ENCODE assay signal across 8 cellular contexts in the genomic region with DNA sequence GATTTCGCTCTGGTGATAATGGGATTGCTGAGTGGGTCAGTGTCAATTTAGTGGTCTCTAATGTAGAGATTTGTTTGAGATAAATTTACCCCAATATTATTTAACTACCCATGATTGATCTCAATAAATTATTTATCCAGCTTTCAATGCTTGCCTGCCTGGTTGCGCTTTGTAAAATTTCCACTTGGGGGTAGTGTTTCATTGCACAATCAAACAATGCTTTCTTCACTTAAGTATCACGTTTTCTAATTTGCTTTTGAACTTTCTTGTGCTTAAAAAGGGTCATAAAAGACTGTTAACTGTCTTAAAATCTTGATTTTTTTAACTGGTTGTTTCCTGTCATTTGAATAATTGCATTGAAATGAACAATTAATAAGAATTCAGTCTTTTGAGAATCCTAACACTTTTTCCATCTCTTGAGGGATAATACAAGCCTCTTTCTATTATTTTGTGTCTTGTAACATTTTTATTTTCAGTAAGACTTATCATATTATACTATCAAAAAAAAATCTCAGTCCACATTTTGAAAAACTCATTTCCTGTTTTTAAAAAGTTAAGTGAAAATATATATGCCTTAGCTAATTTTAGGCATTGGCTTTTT. TPM values are rescaled to one million over a fixed set of nuclear protein-coding genes. Genes with fewer than 3 reads are reported as not detected.
A peak's percentile ranks its signal among the peaks of the same experiment; 100 is the strongest.
DNase-seq lines count a peak whose midpoint lies in the region; ATAC-seq, FAIRE-seq and TF ChIP-seq lines count a peak whose summit lies in the region.

No MANE protein-coding gene starts in this region.

- DNase-seq in uterus (no peak), activated gamma-delta T cell (lab: John Stamatoyannopoulos, UW) (no peak), left cardiac atrium (no peak)

- H3K9me2 ChIP-seq in DOHH2 (replicated peaks; ENCODE audit: control insufficient read depth, low read length): no peaks in the 10 kb centered on the region

- ATAC-seq in GM19035 (IDR thresholded peaks at IDR 0.05; ENCODE audit: unreplicated experiment) (peak; percentile 63), HG03457 (IDR thresholded peaks at IDR 0.05; ENCODE audit: unreplicated experiment) (peak; percentile 33), left cardiac atrium (no peak)

- intact Hi-C loops in uterus (cut with DNase I; ENCODE audit: low total_unique reads) (no loop called here), left cardiac atrium (cut with DNase I) (no loop called here)

- H3K36me3 ChIP-seq in DOHH2 (ENCODE audit: control insufficient read depth, low read length): no peaks in the 10 kb centered on the region
- H3K36me3 ChIP-seq in iPS-20b (ENCODE audit: insufficient read depth, low read depth, low read length): peaks cover 51% of the 10 kb centered on the region
- H3K36me3 ChIP-seq in uterus: no peaks in the 10 kb centered on the region

- H3K79me2 ChIP-seq in DOHH2 (ENCODE audit: control insufficient read depth, low read length): no peaks in the 10 kb centered on the region; the same call in 1 of the 2 replicates

- H3K9ac ChIP-seq in iPS-20b (ENCODE audit: low read depth, low read length): no peak overlapping the region; the same call in 1 of the 2 replicates

- TF ChIP-seq CTCF in DOHH2 (IDR thresholded peaks at IDR 0.05; ENCODE audit: low read depth, low read length, poor library complexity, severe bottlenecking) (peak; percentile 82), uterus (IDR thresholded peaks at IDR 0.05) (peak; percentile 17 to 57 (median 47))

- no peaks in the 10 kb centered on the region for H3K27me3 ChIP-seq in DOHH2 (ENCODE audit: control insufficient read depth, low read length)
- H3K27me3 ChIP-seq in iPS-20b (ENCODE audit: insufficient read depth, low read length): no peaks in the 10 kb centered on the region
- H3K27me3 ChIP-seq in uterus: no peaks in the 10 kb centered on the region

- no peak overlapping the region for H3K4me2 ChIP-seq in DOHH2 (ENCODE audit: low read length)

- H4K20me1 ChIP-seq in DOHH2 (ENCODE audit: control insufficient read depth, insufficient read depth, low read depth, low read length): no peaks in the 10 kb centered on the region

- H3K4me3 ChIP-seq in DOHH2 (ENCODE audit: low read length) (no peak overlapping the region), iPS-20b (ENCODE audit: low read length) (peak overlapping the region; percentile 36), uterus (no peak overlapping the region)

- peak; percentile 43 for FAIRE-seq in TTC549 (lab: Jason Lieb, UNC)

- H3K9me3 ChIP-seq in DOHH2 (ENCODE audit: control insufficient read depth, insufficient read depth, low read length) (no peaks in the 10 kb centered on the region), iPS-20b (ENCODE audit: insufficient read depth, low read depth, low read length) (peaks cover 9% of the 10 kb centered on the region), uterus (peaks cover 0 to 15% of the 10 kb centered on the region in 2 donors)

- H3K27ac ChIP-seq in DOHH2 (ENCODE audit: low read depth, low read length) (no peak overlapping the region), iPS-20b (ENCODE audit: low read length) (no peak overlapping the region), uterus (no peak overlapping the region)

- H3K4me1 ChIP-seq in DOHH2 (ENCODE audit: control insufficient read depth, low read length) (no peaks in the 10 kb centered on the region), iPS-20b (ENCODE audit: insufficient read depth, low read length) (peaks cover 13% of the 10 kb centered on the region; the same call in 1 of the 2 replicates), uterus (no peaks in the 10 kb centered on the region)

- H3F3A ChIP-seq in DOHH2 (ENCODE audit: control insufficient read depth, insufficient read depth): no peaks in the 10 kb centered on the region

- no peak for TF ChIP-seq POLR2A in uterus (IDR thresholded peaks at IDR 0.05)

RNA-seq across cellular contexts. Expression of a gene that starts 18.7 kb away (rescaled TPM):
- 100 to 1,000 TPM in 3 of 4 donors, 10 to 100 TPM in 1; 93.8 to 167 (median 150) TPM for total RNA-seq in uterus
- total RNA-seq in left cardiac atrium: 100 to 1,000 TPM; 199 to 213 TPM

Comparison
In these comparisons a context has a peak if more than half of its experiments do, and no peak if none do; other contexts are left out.
1. ATAC-seq: peak in GM19035 (single experiment) and HG03457 (single experiment); none in left cardiac atrium (0 of 2).